11 cellular contexts compared by ENCODE assay signal in the genomic region with DNA sequence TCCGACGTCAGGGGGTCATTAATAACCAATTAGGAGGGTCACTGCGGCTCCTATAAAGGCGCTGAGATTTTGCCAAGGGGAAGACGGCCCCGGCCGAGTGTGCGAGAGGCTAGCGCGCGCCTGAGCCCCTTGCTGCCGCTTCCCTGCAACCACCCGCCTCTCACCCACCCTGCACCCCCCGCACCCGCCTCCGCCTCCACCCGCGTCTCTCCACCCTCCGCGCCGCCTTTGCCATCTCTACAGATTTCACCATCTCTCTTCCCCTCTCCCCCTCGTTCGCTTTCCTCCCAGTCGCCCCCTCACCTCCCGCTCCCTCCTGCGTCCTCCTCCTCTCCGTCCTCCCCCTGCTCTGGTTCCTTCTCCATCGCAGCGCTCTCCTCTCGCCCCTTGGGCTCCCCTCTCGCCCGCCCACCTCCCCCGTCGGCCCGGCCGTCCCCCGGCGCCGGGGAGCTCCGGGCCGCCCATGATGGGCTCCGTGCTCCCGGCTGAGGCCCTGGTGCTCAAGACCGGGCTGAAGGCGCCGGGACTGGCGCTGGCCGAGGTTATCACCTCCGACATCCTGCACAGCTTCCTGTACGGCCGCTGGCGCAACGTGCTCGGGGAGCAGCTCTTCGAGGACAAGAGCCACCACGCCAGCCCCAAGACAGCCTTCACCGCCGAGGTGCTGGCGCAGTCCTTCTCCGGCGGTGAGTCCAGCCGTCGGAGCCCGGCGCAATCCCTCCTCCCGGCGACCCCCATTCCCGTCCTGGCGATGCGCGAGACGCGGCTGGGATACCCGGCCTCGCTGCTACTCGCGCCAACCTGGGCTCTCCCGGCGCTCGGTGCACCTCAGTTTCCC. TPM values are rescaled to one million over a fixed set of nuclear protein-coding genes. Genes with fewer than 3 reads are reported as not detected.
A peak's percentile ranks its signal among the peaks of the same experiment; 100 is the strongest.
DNase-seq lines count a peak whose midpoint lies in the region; ATAC-seq and TF ChIP-seq lines count a peak whose summit lies in the region.
"Had no signal": no experiment of that assay in that cellular context is flagged by ENCODE, and none has a peak within 500 bp of the region (broad histone marks: within the 10 kb centered on the region; RNA-seq: fewer than 3 reads in every experiment).

Gene PRDM12 (plus strand): TSS at position 404 of the 838 bp plus-strand sequence. CDS start 60 bp downstream, at position 464.

- no peak for DNase-seq in right cardiac atrium
- no peak for DNase-seq in right atrium auricular region (ENCODE audit: low spot score)
- no peak for DNase-seq in activated B cell treated with CpG ODN at 0.5 μM for 24 hours
- DNase-seq in kidney tubule cell (ENCODE audit: low spot score), result peak; percentile 17
- DNase-seq in NCI-H2196 treated with DMSO at 0.1 percent for 48 hours (lab: John Stamatoyannopoulos, UW; ENCODE audit: unreplicated experiment), result no peak
- DNase-seq in ACHN, result no peak
- DNase-seq: NCI-H1105 treated with DMSO at 0.1 percent for 48 hours had no signal

- WGBS in right cardiac atrium, result 2% methylated on average over 80 of the region's 80 CpGs
- 3% methylated on average over 80 of the region's 80 CpGs for WGBS in urinary bladder

- H3K9me3 Mint-ChIP-seq in activated B cell treated with CpG ODN at 0.5 μM for 24 hours, result no peaks in the 10 kb centered on the region

- ATAC-seq in right cardiac atrium (no peak), activated B cell treated with CpG ODN at 0.5 μM for 24 hours (ENCODE audit: low read depth) (no peak), HG02588 (IDR thresholded peaks at IDR 0.05; ENCODE audit: unreplicated experiment) (no peak)

- CTCF ChIA-PET in activated B cell treated with CpG ODN at 0.5 μM for 24 hours (lab: Charles Lee), result interaction anchor here (2.4 kb wide), 1 partner anchor 17 kb away, joined by 6 read pairs; no protein-coding TSS in a partner anchor

- H3K9me3 ChIP-seq in right cardiac atrium (ENCODE audit: control insufficient read depth, low read length) (no peaks in the 10 kb centered on the region), right atrium auricular region (no peaks in the 10 kb centered on the region)
- H3K9me3 ChIP-seq: neutrophil had no signal

- intact Hi-C loops in right cardiac atrium (cut with DNase I) (no loop called here), activated B cell treated with CpG ODN at 0.5 μM for 24 hours (cut with micrococcal nuclease) (loop anchor here (10.0 kb wide), 1 partner anchor 1930 kb away; no protein-coding TSS in a partner anchor)

- no peaks in the 10 kb centered on the region for H3K36me3 ChIP-seq in right atrium auricular region
- no peaks in the 10 kb centered on the region for H3K36me3 ChIP-seq in urinary bladder (ENCODE audit: insufficient read depth)
- H3K36me3 ChIP-seq: neutrophil had no signal

- H3K27me3 Mint-ChIP-seq in activated B cell treated with CpG ODN at 0.5 μM for 24 hours, result peaks cover 47% of the 10 kb centered on the region

- in situ Hi-C loops in ACHN (cut with HindIII; ENCODE audit: low pct_ligation_motif_present, low pct_unique_long_range_greater_than_20kb, low sequenced_read_pairs), result no loop called here

- peak within 1 kb of the TSS; percentile 46 for H3K4me3 Mint-ChIP-seq in activated B cell treated with CpG ODN at 0.5 μM for 24 hours

- H3K4me1 Mint-ChIP-seq in activated B cell treated with CpG ODN at 0.5 μM for 24 hours, result peaks cover 40% of the 10 kb centered on the region

- H3K27me3 ChIP-seq in right cardiac atrium (ENCODE audit: control insufficient read depth, insufficient read depth) (no peaks in the 10 kb centered on the region), right atrium auricular region (peaks cover 64 to 74% of the 10 kb centered on the region in 2 donors)

- H3K27ac ChIP-seq in right cardiac atrium (ENCODE audit: low read length) (no peak within 1 kb of the TSS), right atrium auricular region (no peak within 1 kb of the TSS), urinary bladder (ENCODE audit: low read depth) (no peak within 1 kb of the TSS)
- H3K27ac ChIP-seq: neutrophil had no signal

- POLR2A ChIA-PET in activated B cell treated with CpG ODN at 0.5 μM for 24 hours (lab: Charles Lee), result no interaction called here

- H3K27ac Mint-ChIP-seq in activated B cell treated with CpG ODN at 0.5 μM for 24 hours, result no peak within 1 kb of the TSS

- TF ChIP-seq CTCF in right atrium auricular region (IDR thresholded peaks at IDR 0.05) (no peak), activated B cell treated with CpG ODN at 0.5 μM for 24 hours (IDR thresholded peaks at IDR 0.05) (no peak)

- H3K4me3 ChIP-seq in right cardiac atrium (ENCODE audit: low read length), result peak within 1 kb of the TSS; percentile 12
- H3K4me3 ChIP-seq in right atrium auricular region, result peak within 1 kb of the TSS in 1 of 2 donors; percentile 14
- H3K4me3 ChIP-seq in urinary bladder (ENCODE audit: low read depth, low read length), result peak within 1 kb of the TSS; percentile 15

- H3K36me3 Mint-ChIP-seq in activated B cell treated with CpG ODN at 0.5 μM for 24 hours (ENCODE audit: low read depth), result no peaks in the 10 kb centered on the region

- peaks cover 8% of the 10 kb centered on the region for H3K4me1 ChIP-seq in right cardiac atrium (ENCODE audit: control insufficient read depth, insufficient read depth, low read length)
- H3K4me1 ChIP-seq in right atrium auricular region, result peaks cover 0 to 71% of the 10 kb centered on the region in 2 donors
- no peaks in the 10 kb centered on the region for H3K4me1 ChIP-seq in urinary bladder (ENCODE audit: insufficient read depth)

RNA-seq across cellular contexts. Expression of gene PRDM12, which starts in this region (rescaled TPM):
- total RNA-seq in right cardiac atrium (not detected), right atrium auricular region (not detected), activated B cell treated with CpG ODN at 0.5 μM for 24 hours (not detected in 2 replicates), urinary bladder (not detected)
- polyA plus RNA-seq in right cardiac atrium (0.02 TPM), urinary bladder (not detected)
- total RNA-seq: SK-MEL-5 had no signal
